Comparison of ENCODE assay signal across 8 cellular contexts in genomic region chr11:776459-777287, GRCh38. TPM values are rescaled to one million over a fixed set of nuclear protein-coding genes. Genes with fewer than 3 reads are reported as not detected.
DNase-seq lines count a peak whose midpoint lies in the region; ATAC-seq, FAIRE-seq and TF ChIP-seq lines count a peak whose summit lies in the region.

No MANE protein-coding gene starts in this region.

- no peak for FAIRE-seq in H54 (lab: Jason Lieb, UNC)

- peak overlapping the region; percentile 80 for H3K4me3 Mint-ChIP-seq in Caco-2 (ENCODE audit: unreplicated experiment)
- peak overlapping the region; percentile 76 to 78 (median 77) for H3K4me3 Mint-ChIP-seq in T-cell
- peak overlapping the region; percentile 64 to 89 (median 76) for H3K4me3 Mint-ChIP-seq in naive thymus-derived CD4-positive, alpha-beta T cell

- no peak for DNase-seq in Caco-2
- peak in 3 of 34 experiments; percentile 14 to 17 (median 14) for DNase-seq in T-cell
- no peak for DNase-seq in epithelial cell of prostate (ENCODE audit: low read depth, low spot score)
- peak in 3 of 9 donors; percentile 12 to 34 (median 21) for DNase-seq in naive thymus-derived CD4-positive, alpha-beta T cell
- DNase-seq in H54 (ENCODE audit: insufficient read length, low spot score), result no peak
- no peak for DNase-seq in EL

- H3K27ac ChIP-seq in epithelial cell of prostate, result peak overlapping the region; percentile 55
- peak overlapping the region; percentile 85 for H3K27ac ChIP-seq in naive thymus-derived CD4-positive, alpha-beta T cell (ENCODE audit: low read depth, low read length)

- peak; percentile 46 for ATAC-seq in GM19324 (IDR thresholded peaks at IDR 0.05; ENCODE audit: low FRiP score, unreplicated experiment)
- ATAC-seq in HG03354 (IDR thresholded peaks at IDR 0.05; ENCODE audit: poor library complexity, severe bottlenecking, unreplicated experiment), result peak; percentile 40
- peak; percentile 53 to 66 (median 58) for ATAC-seq in T-cell (replicated peaks in 1 of 4)
- ATAC-seq in naive thymus-derived CD4-positive, alpha-beta T cell, result peak; percentile 58

- peak in 1 of 2 experiments; percentile 39 for TF ChIP-seq CTCF in Caco-2 (IDR thresholded peaks at IDR 0.05; ENCODE audit: insufficient read depth in 1 of 2, low read depth in 1 of 2, low read length in 1 of 2, severe bottlenecking in 1 of 2, unreplicated experiment in 1 of 2)

- H3K36me3 ChIP-seq in Caco-2 (ENCODE audit: control insufficient read depth, insufficient read depth, low read length), result peaks cover 3% of the 10 kb centered on the region
- H3K36me3 ChIP-seq in naive thymus-derived CD4-positive, alpha-beta T cell (ENCODE audit: control insufficient read depth in 2 of 3, insufficient read depth in 3 of 3, low read length in 3 of 3), result peaks cover 0 to 19% (median 0%) of the 10 kb centered on the region in 3 experiments

- H3K4me3 ChIP-seq in Caco-2 (ENCODE audit: low read depth, low read length), result peak overlapping the region; percentile 89
- peak overlapping the region; percentile 57 for H3K4me3 ChIP-seq in naive thymus-derived CD4-positive, alpha-beta T cell (ENCODE audit: low read length)

- peaks cover 13% of the 10 kb centered on the region for H3K4me1 ChIP-seq in Caco-2
- H3K4me1 ChIP-seq in naive thymus-derived CD4-positive, alpha-beta T cell (ENCODE audit: control insufficient read depth in 2 of 2, insufficient read depth in 2 of 2, low read length in 2 of 2), result peaks cover 12 to 14% of the 10 kb centered on the region in 2 donors

- CTCF ChIA-PET in Caco-2 (lab: Charles Lee) (interaction anchor here (0.5 to 0.9 kb wide), 5 partner anchors 9 to 81 kb away, joined by 3 to 5 read pairs (median 4); partner anchors contain the start of gene TMEM80), T-cell (lab: Charles Lee) (no interaction called here)
- CTCF ChIA-PET in naive thymus-derived CD4-positive, alpha-beta T cell (lab: Charles Lee), result interaction anchor here (2.0 kb wide), 1 partner anchor 13 kb away, joined by 6 read pairs; no protein-coding TSS in a partner anchor

- H3K9me3 ChIP-seq in Caco-2, result no peaks in the 10 kb centered on the region
- no peaks in the 10 kb centered on the region for H3K9me3 ChIP-seq in naive thymus-derived CD4-positive, alpha-beta T cell (ENCODE audit: control insufficient read depth in 2 of 3, low read length in 3 of 3)

- POLR2A ChIA-PET in Caco-2 (lab: Charles Lee) (interaction anchor here (0.5 to 1.1 kb wide), 8 partner anchors 22 to 201 kb away, joined by 3 to 14 read pairs (median 6); partner anchors contain the start of genes DEAF1, PHRF1, RPLP2 and TALDO1), T-cell (lab: Charles Lee) (interaction anchor here in 1 of 2 donors (0.7 kb wide), 1 partner anchor 26 kb away, joined by 4 read pairs; no protein-coding TSS in a partner anchor)
- POLR2A ChIA-PET in naive thymus-derived CD4-positive, alpha-beta T cell (lab: Charles Lee), result interaction anchor here (0.5 to 3.0 kb wide), 8 partner anchors 17 to 569 kb away, joined by 3 to 18 read pairs (median 4); partner anchors contain the start of genes BET1L, CRACR2B, RIC8A and TALDO1

- intact Hi-C loops in Caco-2 (cut with micrococcal nuclease; ENCODE audit: unreplicated experiment), result no loop called here
- intact Hi-C loops in naive thymus-derived CD4-positive, alpha-beta T cell (cut with micrococcal nuclease), result loop anchor here (1.0 to 2.0 kb wide), 5 partner anchors 14 to 200 kb away; partner anchors contain the start of genes CEND1 (in 1 of the 2), PHRF1 (in 1 of the 2), RPLP2 (in 1 of the 2) and TALDO1 (in 1 of the 2)

- H3K27me3 Mint-ChIP-seq in Caco-2 (ENCODE audit: insufficient read depth, unreplicated experiment), result no peaks in the 10 kb centered on the region
- no peaks in the 10 kb centered on the region for H3K27me3 Mint-ChIP-seq in T-cell
- H3K27me3 Mint-ChIP-seq in naive thymus-derived CD4-positive, alpha-beta T cell, result no peaks in the 10 kb centered on the region

- H3K27me3 ChIP-seq in Caco-2 (replicated peaks; ENCODE audit: control insufficient read depth, insufficient read depth, low read length), result no peaks in the 10 kb centered on the region
- no peaks in the 10 kb centered on the region for H3K27me3 ChIP-seq in naive thymus-derived CD4-positive, alpha-beta T cell (ENCODE audit: control insufficient read depth in 2 of 2, insufficient read depth in 2 of 2, low read length in 2 of 2)

- H3K27ac Mint-ChIP-seq in Caco-2 (ENCODE audit: unreplicated experiment) (no peak overlapping the region), T-cell (peak overlapping the region in 1 of 2 donors; percentile 66)
- H3K27ac Mint-ChIP-seq in naive thymus-derived CD4-positive, alpha-beta T cell, result peak overlapping the region; percentile 16 to 83 (median 62)

- H3K36me3 Mint-ChIP-seq in Caco-2 (ENCODE audit: insufficient read depth, unreplicated experiment) (peaks cover 27% of the 10 kb centered on the region), T-cell (no peaks in the 10 kb centered on the region)
- H3K36me3 Mint-ChIP-seq in naive thymus-derived CD4-positive, alpha-beta T cell, result no peaks in the 10 kb centered on the region

- no peak for TF ChIP-seq POLR2A in H54 (IDR thresholded peaks at IDR 0.05; ENCODE audit: low read depth, low read length)

- H3K9me3 Mint-ChIP-seq in Caco-2 (ENCODE audit: unreplicated experiment) (no peaks in the 10 kb centered on the region), T-cell (no peaks in the 10 kb centered on the region)
- no peaks in the 10 kb centered on the region for H3K9me3 Mint-ChIP-seq in naive thymus-derived CD4-positive, alpha-beta T cell

- BruUV-seq in Caco-2 (replicated peaks; lab: Mats Ljungman, UMichigan), result TSS peak; percentile 43

- H3K4me1 Mint-ChIP-seq in Caco-2 (ENCODE audit: low read depth, unreplicated experiment), result no peaks in the 10 kb centered on the region
- H3K4me1 Mint-ChIP-seq in T-cell, result peaks cover 16 to 28% (median 27%) of the 10 kb centered on the region in 3 donors
- peaks cover 7 to 29% (median 23%) of the 10 kb centered on the region in 7 donors for H3K4me1 Mint-ChIP-seq in naive thymus-derived CD4-positive, alpha-beta T cell

RNA-seq across cellular contexts. Expression of gene GATD1, which starts 0.6 kb away (rescaled TPM):
- total RNA-seq in Caco-2 (2022), result 85.0 and 91.5 TPM in 2 replicates
- 10 to 100 TPM; 40.8 to 73.5 (median 70.2) TPM for total RNA-seq in T-cell
- total RNA-seq in naive thymus-derived CD4-positive, alpha-beta T cell, result 10 to 100 TPM; 37.8 to 59.2 (median 52.9) TPM
- polyA plus RNA-seq in naive thymus-derived CD4-positive, alpha-beta T cell, result 10 to 100 TPM in 1 of 2 donors, 1 to 10 TPM in 1; 8.1 to 17.8 TPM

RNA-seq across cellular contexts. Expression of gene CEND1, which starts 13.2 kb away (rescaled TPM):
- total RNA-seq in Caco-2 (2022) (not detected in 2 replicates), T-cell (under 1 TPM in 3 of 5 donors, not detected in 2; 0.18 to 0.28 (median 0.20) TPM)
- 1 to 10 TPM in 1 of 5 experiments, not detected in 4; 2.3 TPM for total RNA-seq in naive thymus-derived CD4-positive, alpha-beta T cell
- not detected for polyA plus RNA-seq in naive thymus-derived CD4-positive, alpha-beta T cell

RNA-seq across cellular contexts. Expression of gene SLC25A22, which starts 21.4 kb away (rescaled TPM):
- total RNA-seq in Caco-2 (2022) (31.8 and 37.6 TPM in 2 replicates), T-cell (10 to 100 TPM; 22.4 to 37.4 (median 35.1) TPM)
- total RNA-seq in naive thymus-derived CD4-positive, alpha-beta T cell, result 10 to 100 TPM; 17.4 to 58.4 (median 21.3) TPM
- 10 to 100 TPM in 1 of 2 donors, 1 to 10 TPM in 1; 6.4 to 11.1 TPM for polyA plus RNA-seq in naive thymus-derived CD4-positive, alpha-beta T cell

RNA-seq across cellular contexts. Expression of gene PIDD1, which starts 28.4 kb away (rescaled TPM):
- total RNA-seq in Caco-2 (2022) (21.3 and 25.3 TPM in 2 replicates), T-cell (10 to 100 TPM; 31.1 to 46.6 (median 39.1) TPM)
- 10 to 100 TPM; 30.0 to 38.7 (median 34.1) TPM for total RNA-seq in naive thymus-derived CD4-positive, alpha-beta T cell
- 1 to 10 TPM; 4.7 to 8.3 TPM for polyA plus RNA-seq in naive thymus-derived CD4-positive, alpha-beta T cell

RNA-seq across cellular contexts. Expression of gene TALDO1, which starts 29.4 kb away (rescaled TPM):
- total RNA-seq in Caco-2 (2022) (293 and 300 TPM in 2 replicates), T-cell (100 to 1,000 TPM in 3 of 5 donors, 10 to 100 TPM in 2; 60.5 to 106 (median 102) TPM)
- 100 to 1,000 TPM in 2 of 5 experiments, 10 to 100 TPM in 3; 61.4 to 272 (median 90.3) TPM for total RNA-seq in naive thymus-derived CD4-positive, alpha-beta T cell
- 100 to 1,000 TPM; 179 to 214 TPM for polyA plus RNA-seq in naive thymus-derived CD4-positive, alpha-beta T cell

Comparison
In these comparisons a context has a peak if more than half of its experiments do, and no peak if none do; other contexts are left out.
1. CTCF ChIA-PET loops: an anchor here in Caco-2 (0.5 to 0.9 kb wide) and naive thymus-derived CD4-positive, alpha-beta T cell (2.0 kb wide); none called in T-cell.